Comparison of ENCODE assay signal across 30 cellular contexts in the genomic region with DNA sequence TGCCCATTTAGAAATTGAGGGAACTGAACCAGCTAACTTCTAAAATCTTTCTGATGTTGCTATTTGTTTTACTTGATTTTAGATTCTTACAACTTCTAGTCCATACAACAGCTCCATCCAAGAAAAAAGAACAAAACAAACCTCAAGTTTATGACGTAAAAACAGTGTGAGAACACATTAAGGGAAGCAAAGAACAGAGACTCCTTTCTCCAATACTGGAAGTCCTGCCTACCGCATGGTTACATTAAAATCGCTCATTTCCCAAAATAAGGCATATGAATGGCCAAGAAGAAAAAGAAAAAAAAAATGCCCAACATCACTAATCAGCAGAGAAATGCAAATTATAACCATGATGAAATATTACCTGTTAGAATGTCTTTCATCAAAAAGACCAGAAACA.
"Had no signal": no experiment of that assay in that cellular context is flagged by ENCODE, and none has a peak within 500 bp of the region (broad histone marks: within the 10 kb centered on the region; RNA-seq: fewer than 3 reads in every experiment).

No MANE protein-coding gene starts in this region.

- H3K4me3 Mint-ChIP-seq: naive thymus-derived CD8-positive, alpha-beta T cell; natural killer cell treated with Interleukin-12 subunit alpha and Interleukin-12 subunit beta and Interleukin-15 and Interleukin-18, amount 100 ng/mL, for 72 hours; neural progenitor cell; stimulated activated memory B cell treated with anti-CD40 and anti-IgM and Interleukin-4, amounts not matched to agents 10 μg/mL and 1 μg/mL and 100 μg/mL, for 72 hours; stimulated activated naive CD8-positive, alpha-beta T cell treated with anti-CD3 and anti-CD28 coated beads, Interleukin-15, amount 100 ng/mL, for 72 hours had no signal

- H3K9me3 ChIP-seq: ovary, psoas muscle, spleen, suprapubic skin, testis, tibial nerve, upper lobe of left lung, vagina had no signal

- H3K27ac Mint-ChIP-seq: naive thymus-derived CD8-positive, alpha-beta T cell; natural killer cell treated with Interleukin-12 subunit alpha and Interleukin-12 subunit beta and Interleukin-15 and Interleukin-18, amount 100 ng/mL, for 72 hours; neural progenitor cell; progenitor cell of endocrine pancreas; stimulated activated memory B cell treated with anti-CD40 and anti-IgM and Interleukin-4, amounts not matched to agents 10 μg/mL and 1 μg/mL and 100 μg/mL, for 72 hours had no signal

- H3K9me3 Mint-ChIP-seq: naive thymus-derived CD8-positive, alpha-beta T cell; natural killer cell treated with Interleukin-12 subunit alpha and Interleukin-12 subunit beta and Interleukin-15 and Interleukin-18, amount 100 ng/mL, for 72 hours; neural progenitor cell; stimulated activated memory B cell treated with anti-CD40 and anti-IgM and Interleukin-4, amounts not matched to agents 10 μg/mL and 1 μg/mL and 100 μg/mL, for 72 hours; stimulated activated naive CD8-positive, alpha-beta T cell treated with anti-CD3 and anti-CD28 coated beads, Interleukin-15, amount 100 ng/mL, for 72 hours had no signal

- H3K27ac ChIP-seq: neural progenitor cell, ovary, parathyroid adenoma, psoas muscle, spleen, suprapubic skin, upper lobe of left lung, vagina had no signal

- ATAC-seq: naive thymus-derived CD8-positive, alpha-beta T cell; natural killer cell treated with Interleukin-12 subunit alpha and Interleukin-12 subunit beta and Interleukin-15 and Interleukin-18, amount 100 ng/mL, for 72 hours; psoas muscle; right cardiac atrium; sciatic nerve; stimulated activated memory B cell treated with anti-CD40 and anti-IgM and Interleukin-4, amounts not matched to agents 10 μg/mL and 1 μg/mL and 100 μg/mL, for 72 hours; stimulated activated naive CD8-positive, alpha-beta T cell treated with anti-CD3 and anti-CD28 coated beads, Interleukin-15, amount 100 ng/mL, for 72 hours; stimulated activated naive CD8-positive, alpha-beta T cell treated with anti-CD3 and anti-CD28 coated beads, Interleukin-15, Interleukin-2, amounts not matched to agents 100 U/mL and 50 U/mL, for 24 hours had no signal

- H3K4me3 ChIP-seq: neural progenitor cell, ovary, psoas muscle, skin epidermis, smooth muscle cell, spleen, suprapubic skin, testis, tibial nerve, upper lobe of left lung, vagina had no signal

- DNase-seq: naive thymus-derived CD8-positive, alpha-beta T cell; occipital lobe; ovary; posterior cingulate gyrus; psoas muscle; right cardiac atrium; spleen; stimulated activated CD4-positive, alpha-beta T cell treated with anti-CD3 and anti-CD28 coated beads, Interleukin-12 subunit alpha, Interleukin-12 subunit beta, amount 100 ng/mL, for 4 hours; stimulated activated CD4-positive, alpha-beta T cell treated with anti-CD3 and anti-CD28 coated beads, Interleukin-1b, Interleukin-23, amount 100 ng/mL, for 48 hours; stimulated activated CD4-positive, alpha-beta T cell treated with anti-CD3 and anti-CD28 coated beads, Interleukin-4, amount 100 ng/mL, for 1 hour; stimulated activated CD4-positive, alpha-beta T cell treated with anti-CD3 and anti-CD28 coated beads, Interleukin-4, amount 100 ng/mL, for 4 hours; stimulated activated CD8-positive, alpha-beta memory T cell treated with anti-CD3 and anti-CD28 coated beads, Interleukin-4, amount 100 ng/mL, for 48 hours; stimulated activated naive CD4-positive, alpha-beta T cell; stimulated activated naive CD8-positive, alpha-beta T cell treated with anti-CD3 and anti-CD28 coated beads, Interleukin-15, amount 100 ng/mL, for 72 hours; stimulated activated naive CD8-positive, alpha-beta T cell treated with anti-CD3 and anti-CD28 coated beads, Interleukin-15, Interleukin-2, amounts not matched to agents 100 U/mL and 50 U/mL, for 24 hours; substantia nigra; testis; trophoblast cell; upper lobe of left lung had no signal

- H3K4me1 Mint-ChIP-seq: stimulated activated memory B cell treated with anti-CD40 and anti-IgM and Interleukin-4, amounts not matched to agents 10 μg/mL and 1 μg/mL and 100 μg/mL, for 72 hours; stimulated activated naive CD8-positive, alpha-beta T cell treated with anti-CD3 and anti-CD28 coated beads, Interleukin-15, amount 100 ng/mL, for 72 hours had no signal

- H3K36me3 Mint-ChIP-seq: naive thymus-derived CD8-positive, alpha-beta T cell; natural killer cell treated with Interleukin-12 subunit alpha and Interleukin-12 subunit beta and Interleukin-15 and Interleukin-18, amount 100 ng/mL, for 72 hours; neural progenitor cell; stimulated activated memory B cell treated with anti-CD40 and anti-IgM and Interleukin-4, amounts not matched to agents 10 μg/mL and 1 μg/mL and 100 μg/mL, for 72 hours had no signal

- H3K4me1 ChIP-seq: parathyroid adenoma had no signal

- H3K27me3 ChIP-seq: neural progenitor cell, ovary, spleen, suprapubic skin, testis, tibial nerve, upper lobe of left lung, vagina had no signal

- H3K36me3 ChIP-seq: neural progenitor cell, ovary, spleen, suprapubic skin, tibial nerve, upper lobe of left lung, vagina had no signal
